Comparison of ENCODE assay signal across 8 cellular contexts in the genomic region with DNA sequence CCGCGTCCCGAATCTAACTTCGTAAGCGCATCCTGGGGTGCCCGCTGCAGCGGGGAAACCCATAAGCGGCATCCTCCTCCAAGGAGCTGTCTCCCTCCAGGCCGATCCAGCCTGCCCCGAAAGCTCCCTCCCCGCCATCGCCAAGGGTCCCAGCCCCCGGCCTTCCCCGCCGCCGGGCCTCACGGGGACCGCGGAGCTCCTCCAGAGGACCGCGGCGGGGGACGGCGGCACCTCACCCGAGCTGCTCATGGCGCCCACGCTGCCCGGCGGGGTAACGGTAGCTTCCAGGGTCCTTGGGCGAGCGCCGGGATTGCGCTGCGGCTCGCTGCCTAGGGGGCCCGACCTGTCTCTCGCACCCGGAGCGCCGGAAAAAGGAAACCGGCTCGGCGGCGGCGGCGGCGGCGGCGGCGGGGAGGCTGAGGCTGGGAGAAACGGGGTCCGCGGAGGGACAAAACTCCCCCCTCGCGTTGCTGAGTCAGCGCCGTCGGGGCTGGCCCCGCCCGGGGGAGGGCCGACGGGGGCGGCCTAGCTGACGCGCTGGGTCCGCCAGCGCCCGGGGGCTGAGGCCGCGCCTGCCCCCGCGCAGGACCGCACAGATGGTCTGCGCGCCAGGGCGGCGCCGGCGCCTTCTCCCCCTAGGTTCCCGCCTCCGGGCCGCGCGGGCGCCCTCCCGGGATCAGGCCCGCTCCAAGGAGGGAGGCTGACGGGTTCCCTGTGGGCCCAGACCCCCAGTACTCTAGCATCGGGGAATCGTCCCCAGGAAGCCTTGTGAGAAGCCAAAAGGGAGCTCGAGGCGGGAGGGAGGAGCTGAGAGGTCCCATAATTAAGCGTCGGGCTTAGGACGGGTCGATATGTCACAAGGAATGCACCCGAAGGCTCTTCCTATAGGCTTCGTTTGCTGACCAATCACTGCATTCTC. TPM values are rescaled to one million over a fixed set of nuclear protein-coding genes. Genes with fewer than 3 reads are reported as not detected.
DNase-seq lines count a peak whose midpoint lies in the region; ATAC-seq and TF ChIP-seq lines count a peak whose summit lies in the region.

A gene with protein sequence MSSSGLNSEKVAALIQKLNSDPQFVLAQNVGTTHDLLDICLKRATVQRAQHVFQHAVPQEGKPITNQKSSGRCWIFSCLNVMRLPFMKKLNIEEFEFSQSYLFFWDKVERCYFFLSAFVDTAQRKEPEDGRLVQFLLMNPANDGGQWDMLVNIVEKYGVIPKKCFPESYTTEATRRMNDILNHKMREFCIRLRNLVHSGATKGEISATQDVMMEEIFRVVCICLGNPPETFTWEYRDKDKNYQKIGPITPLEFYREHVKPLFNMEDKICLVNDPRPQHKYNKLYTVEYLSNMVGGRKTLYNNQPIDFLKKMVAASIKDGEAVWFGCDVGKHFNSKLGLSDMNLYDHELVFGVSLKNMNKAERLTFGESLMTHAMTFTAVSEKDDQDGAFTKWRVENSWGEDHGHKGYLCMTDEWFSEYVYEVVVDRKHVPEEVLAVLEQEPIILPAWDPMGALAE (minus strand): TSS at position 374 of the 919 bp plus-strand sequence. CDS start 125 bp downstream, at position 249.

- peaks cover 7 to 18% of the 10 kb centered on the region in 2 donors for H3K4me1 Mint-ChIP-seq in effector memory CD8-positive, alpha-beta T cell (ENCODE audit: low read depth in 2 of 2)
- H3K4me1 Mint-ChIP-seq in memory B cell, result peaks cover 5% of the 10 kb centered on the region

- no peaks in the 10 kb centered on the region for H3K27me3 Mint-ChIP-seq in effector memory CD8-positive, alpha-beta T cell
- H3K27me3 Mint-ChIP-seq in memory B cell, result no peaks in the 10 kb centered on the region

- DNase-seq in AG04450 (ENCODE audit: low read depth, low spot score) (peak; percentile 38), NCI-H748 treated with DMSO at 0.1 percent for 48 hours (lab: John Stamatoyannopoulos, UW) (peak; percentile 43), memory B cell (ENCODE audit: low spot score in 2 of 2) (peak; percentile 50 to 71)
- peak; percentile 74 to 78 (median 74) for DNase-seq in effector memory CD8-positive, alpha-beta T cell
- DNase-seq in stimulated activated CD8-positive, alpha-beta memory T cell treated with anti-CD3 and anti-CD28 coated beads, Interleukin-12 subunit alpha, Interleukin-12 subunit beta, amount 100 ng/mL, for 1 hour (ENCODE audit: low read depth), result peak; percentile 70

- H3K36me3 Mint-ChIP-seq in effector memory CD8-positive, alpha-beta T cell (ENCODE audit: insufficient read depth), result peaks cover 9% of the 10 kb centered on the region
- H3K36me3 Mint-ChIP-seq in memory B cell, result peaks cover 2% of the 10 kb centered on the region

- CTCF ChIA-PET in AG04450 (lab: Charles Lee), result interaction anchor here (0.6 to 2.1 kb wide), 7 partner anchors 15 to 658 kb away, joined by 3 to 7 read pairs (median 4); no protein-coding TSS in a partner anchor
- CTCF ChIA-PET in activated CD8-positive, alpha-beta memory T cell treated with anti-CD3 and anti-CD28 coated beads for 36 hours (lab: Charles Lee), result interaction anchor here (0.5 to 2.3 kb wide), 13 partner anchors 15 to 187 kb away, joined by 3 to 15 read pairs (median 3); no protein-coding TSS in a partner anchor

- H3K27ac Mint-ChIP-seq in effector memory CD8-positive, alpha-beta T cell, result peak within 1 kb of the TSS; percentile 84 to 85
- H3K27ac Mint-ChIP-seq in memory B cell, result no peak within 1 kb of the TSS

- H3K9me3 Mint-ChIP-seq in effector memory CD8-positive, alpha-beta T cell, result no peaks in the 10 kb centered on the region
- no peaks in the 10 kb centered on the region for H3K9me3 Mint-ChIP-seq in memory B cell

- no peaks in the 10 kb centered on the region for H3K27me3 ChIP-seq in AG04450 (ENCODE audit: control insufficient read depth, insufficient read depth, low read length)

- peak within 1 kb of the TSS; percentile 79 for H3K4me3 ChIP-seq in AG04450 (ENCODE audit: low read depth, low read length)

- no peak for TF ChIP-seq CTCF in AG04450 (IDR thresholded peaks at IDR 0.05; ENCODE audit: low read depth, low read length)

- no peaks in the 10 kb centered on the region for H3K9me3 ChIP-seq in AG04450 (ENCODE audit: control insufficient read depth, insufficient read depth, low read length)

- ATAC-seq in GM18861 (IDR thresholded peaks at IDR 0.05; ENCODE audit: unreplicated experiment) (peak; percentile 51), HG03108 (IDR thresholded peaks at IDR 0.05; ENCODE audit: unreplicated experiment) (peak; percentile 66), memory B cell (ENCODE audit: low read depth) (peak; percentile 83)
- ATAC-seq in effector memory CD8-positive, alpha-beta T cell (replicated peaks), result peak; percentile 90

- peak within 1 kb of the TSS in 1 of 2 donors; percentile 89 for H3K4me3 Mint-ChIP-seq in effector memory CD8-positive, alpha-beta T cell
- H3K4me3 Mint-ChIP-seq in memory B cell, result peak within 1 kb of the TSS; percentile 85

- peak within 1 kb of the TSS; percentile 63 for H3K27ac ChIP-seq in AG04450 (ENCODE audit: low read depth, low read length)

- POLR2A ChIA-PET in AG04450 (lab: Yijun Ruan, JAX), result interaction anchor here (0.6 to 1.1 kb wide), 6 partner anchors 10 to 1079 kb away, joined by 3 to 4 read pairs (median 3); a partner anchor contains a TSS
- POLR2A ChIA-PET in activated CD8-positive, alpha-beta memory T cell treated with anti-CD3 and anti-CD28 coated beads for 36 hours (lab: Charles Lee), result interaction anchor here (0.5 to 2.0 kb wide), 10 partner anchors 12 to 119 kb away, joined by 3 to 8 read pairs (median 4); a partner anchor contains a TSS

RNA-seq across cellular contexts. Expression of the gene that starts here (rescaled TPM):
- 19.4 and 20.3 TPM in 2 replicates for polyA plus RNA-seq in AG04450 (2011; rRNA removed)
- polyA minus RNA-seq in AG04450 (2011; rRNA and poly(A)+ RNA removed), result 17.0 and 19.1 TPM in 2 replicates
- total RNA-seq in activated CD8-positive, alpha-beta memory T cell treated with anti-CD3 and anti-CD28 coated beads for 36 hours, result 10 to 100 TPM; 75.6 to 75.7 TPM

Comparison
In these comparisons a context has a peak if more than half of its experiments do, and no peak if none do; other contexts are left out.
1. Peak in every context shown above with its lines: DNase-seq, ATAC-seq, H3K4me3 ChIP-seq and H3K27ac ChIP-seq.